20 cellular contexts compared by ENCODE assay signal in the genomic region with DNA sequence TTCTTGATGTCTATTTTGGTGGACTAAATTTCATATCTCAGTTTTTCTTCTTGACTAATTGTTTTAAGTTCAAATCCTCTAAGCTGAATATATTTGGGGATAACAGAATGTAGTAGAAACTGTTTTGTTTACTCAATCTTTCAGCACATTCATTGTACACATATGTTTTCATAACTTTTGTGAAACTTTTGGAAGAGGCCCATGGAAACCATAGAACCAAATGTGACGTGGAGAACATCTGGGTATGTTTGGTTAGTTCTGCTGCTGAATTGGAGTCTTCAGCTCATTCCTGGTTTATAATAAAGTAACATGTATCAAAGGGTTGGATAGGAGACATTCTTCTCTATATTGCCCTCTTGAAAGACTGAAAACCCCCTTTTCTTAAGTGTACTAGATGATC.
DNase-seq lines count a peak whose midpoint lies in the region; ATAC-seq, FAIRE-seq and TF ChIP-seq lines count a peak whose summit lies in the region.
"Had no signal": no experiment of that assay in that cellular context is flagged by ENCODE, and none has a peak within 500 bp of the region (broad histone marks: within the 10 kb centered on the region; RNA-seq: fewer than 3 reads in every experiment).

No MANE protein-coding gene starts in this region.

- no peak for ATAC-seq in HepG2
- ATAC-seq in right lobe of liver, result no peak
- ATAC-seq: GM12878 had no signal

- H3K9me3 ChIP-seq in HepG2 (ENCODE audit: low read length) (no peaks in the 10 kb centered on the region), right lobe of liver (no peaks in the 10 kb centered on the region)
- H3K9me3 ChIP-seq in CD8-positive, alpha-beta memory T cell (ENCODE audit: low read length), result no peaks in the 10 kb centered on the region
- H3K9me3 ChIP-seq: BE2C, HAP-1 had no signal

- whole genome bisulfite sequencing in HepG2 (ENCODE audit: low lambda C conversion rate), result 83% methylated on average over 1 of the region's 1 CpG
- WGBS in right lobe of liver (ENCODE audit: insufficient coverage, low coverage, low lambda C conversion rate, missing lambda C conversion rate), result 75% methylated on average over 1 of the region's 1 CpG

- FAIRE-seq in HepG2 (lab: Jason Lieb, UNC), result no peak
- peak; percentile 87 for FAIRE-seq in islet of Langerhans (lab: Jason Lieb, UNC)
- FAIRE-seq in GM12891 (lab: Jason Lieb, UNC), result no peak
- FAIRE-seq: GM12878, GM18507 had no signal

- TF ChIP-seq EP300 in HepG2 (IDR thresholded peaks at IDR 0.05; ENCODE audit: low read depth in 2 of 2, low read length in 2 of 2) (no peak), HepG2 (CRISPR knock-in tag; IDR thresholded peaks at IDR 0.05; ENCODE audit: borderline replicate concordance) (no peak)

- TF ChIP-seq CTCF in HepG2 (CRISPR knock-in tag; IDR thresholded peaks at IDR 0.05) (no peak), right lobe of liver (IDR thresholded peaks at IDR 0.05) (no peak), choroid plexus epithelial cell (conservative IDR thresholded peaks at IDR 0.05; ENCODE audit: low read depth, low read length) (no peak), CD14-positive monocyte (IDR thresholded peaks at IDR 0.05) (no peak)

- peaks cover 2 to 13% (median 8%) of the 10 kb centered on the region in 7 donors for H3K9me3 Mint-ChIP-seq in CD14-positive monocyte
- H3K9me3 Mint-ChIP-seq in CD8-positive, alpha-beta memory T cell, result peaks cover 0 to 4% (median 3%) of the 10 kb centered on the region in 5 donors

- H3K4me1 ChIP-seq in HepG2 (ENCODE audit: insufficient read depth, low read length) (peaks cover 11% of the 10 kb centered on the region), right lobe of liver (no peaks in the 10 kb centered on the region)
- H3K4me1 ChIP-seq in CD8-positive, alpha-beta memory T cell (ENCODE audit: insufficient read depth, low read length), result no peaks in the 10 kb centered on the region
- H3K4me1 ChIP-seq: BE2C, HAP-1 had no signal

- intact Hi-C loops in HepG2 (cut with micrococcal nuclease; ENCODE audit: unreplicated experiment), result loop anchor here (5.0 kb wide), 1 partner anchor 181 kb away; no protein-coding TSS in a partner anchor
- intact Hi-C loops in right lobe of liver (cut with DNase I), result no loop called here
- intact Hi-C loops in CD14-positive monocyte (cut with micrococcal nuclease), result no loop called here

- no peak for DNase-seq in HepG2 (ENCODE audit: low spot score)
- no peak for DNase-seq in right lobe of liver
- peak; percentile 13 for DNase-seq in choroid plexus epithelial cell (ENCODE audit: low read depth)
- peak; percentile 68 for DNase-seq in fibroblast of gingiva (ENCODE audit: low read depth)
- no peak for DNase-seq in GM12891 (ENCODE audit: insufficient read length, low spot score)
- DNase-seq in CD14-positive monocyte (ENCODE audit: low spot score), result no peak
- no peak for DNase-seq in CD8-positive, alpha-beta memory T cell
- DNase-seq: 8988T; BE2C; C1 segment of cervical spinal cord; CD4-positive, alpha-beta memory T cell; DMS 273 treated with DMSO at 0.1 percent for 48 hours; DMS53; DND-41; EL had no signal

- peaks cover 0 to 2% (median 0%) of the 10 kb centered on the region in 3 donors for H3K27me3 Mint-ChIP-seq in CD14-positive monocyte (ENCODE audit: low read depth in 3 of 3)
- H3K27me3 Mint-ChIP-seq in CD8-positive, alpha-beta memory T cell, result peaks cover 4 to 14% of the 10 kb centered on the region in 2 donors

- H3K4me3 ChIP-seq in HepG2 (replicated peaks in 1 of 3; ENCODE audit: insufficient read depth in 1 of 3, low read depth in 2 of 3, low read length in 3 of 3), result no peak overlapping the region
- no peak overlapping the region for H3K4me3 ChIP-seq in right lobe of liver
- no peak overlapping the region for H3K4me3 ChIP-seq in choroid plexus epithelial cell (ENCODE audit: low read depth, low read length)
- no peak overlapping the region for H3K4me3 ChIP-seq in CD8-positive, alpha-beta memory T cell (ENCODE audit: low read length)
- H3K4me3 ChIP-seq: GM12878, HAP-1 had no signal

- peaks cover 0 to 5% of the 10 kb centered on the region in 2 donors for H3K36me3 Mint-ChIP-seq in CD14-positive monocyte
- H3K36me3 Mint-ChIP-seq in CD8-positive, alpha-beta memory T cell, result peaks cover 0 to 9% (median 2%) of the 10 kb centered on the region in 3 donors
- H3K36me3 Mint-ChIP-seq: CD4-positive, alpha-beta memory T cell had no signal

- no peak overlapping the region for H2AFZ ChIP-seq in HepG2 (ENCODE audit: low read length)

- H3K9ac ChIP-seq in HepG2 (ENCODE audit: insufficient read depth, low read depth, low read length), result no peak overlapping the region
- H3K9ac ChIP-seq: KMS-11 had no signal

- peak overlapping the region; percentile 57; the same call in 1 of the 2 replicates for H3K4me2 ChIP-seq in HepG2 (ENCODE audit: low read depth, low read length)
- H3K4me2 ChIP-seq: KMS-11 had no signal

- TF ChIP-seq POLR2A in HepG2 (IDR thresholded peaks at IDR 0.05; ENCODE audit: insufficient read depth in 1 of 2, low read depth in 2 of 2, low read length in 2 of 2) (no peak), right lobe of liver (IDR thresholded peaks at IDR 0.05) (no peak), GM12891 (IDR thresholded peaks at IDR 0.05; ENCODE audit: low read depth, low read length) (no peak)

- no peak overlapping the region for H3K4me3 Mint-ChIP-seq in CD14-positive monocyte
- no peak overlapping the region for H3K4me3 Mint-ChIP-seq in CD8-positive, alpha-beta memory T cell
- H3K4me3 Mint-ChIP-seq: CD4-positive, alpha-beta memory T cell had no signal

- H3K36me3 ChIP-seq in HepG2 (replicated peaks in 1 of 2; ENCODE audit: control insufficient read depth in 1 of 2, insufficient read depth in 2 of 2, low read length in 2 of 2) (no peaks in the 10 kb centered on the region), right lobe of liver (no peaks in the 10 kb centered on the region)
- no peaks in the 10 kb centered on the region for H3K36me3 ChIP-seq in CD8-positive, alpha-beta memory T cell (ENCODE audit: insufficient read depth, low read length)
- H3K36me3 ChIP-seq: BE2C, HAP-1 had no signal

- TF ChIP-seq RAD21 in HepG2 (CRISPR knock-in tag; IDR thresholded peaks at IDR 0.05), result no peak

- no peaks in the 10 kb centered on the region for H3K27me3 ChIP-seq in HepG2 (ENCODE audit: control insufficient read depth in 1 of 2, insufficient read depth in 2 of 2, low read length in 2 of 2)
- no peaks in the 10 kb centered on the region for H3K27me3 ChIP-seq in right lobe of liver
- no peaks in the 10 kb centered on the region for H3K27me3 ChIP-seq in CD8-positive, alpha-beta memory T cell (ENCODE audit: insufficient read depth, low read length, poor library complexity, severe bottlenecking)
- H3K27me3 ChIP-seq: BE2C had no signal

- H3K27ac Mint-ChIP-seq in CD14-positive monocyte, result no peak overlapping the region
- H3K27ac Mint-ChIP-seq in CD8-positive, alpha-beta memory T cell, result no peak overlapping the region
- H3K27ac Mint-ChIP-seq: CD4-positive, alpha-beta memory T cell had no signal

- BruUV-seq in HepG2 (replicated peaks; lab: Mats Ljungman, UMichigan), result no TSS peak

- no peaks in the 10 kb centered on the region for H3K79me2 ChIP-seq in HepG2 (ENCODE audit: insufficient read depth, low read length)

- no peaks in the 10 kb centered on the region for H3K4me1 Mint-ChIP-seq in CD14-positive monocyte
- no peaks in the 10 kb centered on the region for H3K4me1 Mint-ChIP-seq in CD8-positive, alpha-beta memory T cell

- H3K27ac ChIP-seq in HepG2 (ENCODE audit: extremely low read length, insufficient read depth, low read length), result no peak overlapping the region
- no peak overlapping the region for H3K27ac ChIP-seq in right lobe of liver
- no peak overlapping the region for H3K27ac ChIP-seq in CD8-positive, alpha-beta memory T cell (ENCODE audit: low read depth, low read length)
- H3K27ac ChIP-seq: KMS-11 had no signal

- in situ Hi-C loops in HepG2 (cut with HindIII; ENCODE audit: extremely low pct_ligation_motif_present, low pct_unique_long_range_greater_than_20kb), result no loop called here

- CTCF ChIA-PET in HepG2 (lab: Yijun Ruan, JAX; ENCODE audit: low intra/inter-chr PET ratio, low total read pairs), result no interaction called here
- CTCF ChIA-PET in CD8-positive, alpha-beta memory T cell (lab: Charles Lee), result no interaction called here

- no peaks in the 10 kb centered on the region for H4K20me1 ChIP-seq in HepG2 (ENCODE audit: insufficient read depth, low read length)

- POLR2A ChIA-PET in HepG2 (lab: Yijun Ruan, JAX), result no interaction called here
- POLR2A ChIA-PET in CD8-positive, alpha-beta memory T cell (lab: Charles Lee), result no interaction called here

TF ChIP-seq in HepG2, 621 proteins besides CTCF, POLR2A, EP300 and RAD21 (continues in another document):
- TF ChIP-seq, protein P1, sequence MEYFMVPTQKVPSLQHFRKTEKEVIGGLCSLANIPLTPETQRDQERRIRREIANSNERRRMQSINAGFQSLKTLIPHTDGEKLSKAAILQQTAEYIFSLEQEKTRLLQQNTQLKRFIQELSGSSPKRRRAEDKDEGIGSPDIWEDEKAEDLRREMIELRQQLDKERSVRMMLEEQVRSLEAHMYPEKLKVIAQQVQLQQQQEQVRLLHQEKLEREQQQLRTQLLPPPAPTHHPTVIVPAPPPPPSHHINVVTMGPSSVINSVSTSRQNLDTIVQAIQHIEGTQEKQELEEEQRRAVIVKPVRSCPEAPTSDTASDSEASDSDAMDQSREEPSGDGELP (IDR thresholded peaks at IDR 0.05; ENCODE audit: borderline replicate concordance, low read depth), result no peak
- TF ChIP-seq TAF1 (CRISPR knock-in tag; IDR thresholded peaks at IDR 0.05) (no peak), HES4 (CRISPR knock-in tag; IDR thresholded peaks at IDR 0.05; ENCODE audit: borderline replicate concordance) (no peak), MYNN (CRISPR knock-in tag; IDR thresholded peaks at IDR 0.05; ENCODE audit: low read depth) (no peak), ZBTB8A (CRISPR knock-in tag; IDR thresholded peaks at IDR 0.05; ENCODE audit: borderline replicate concordance, low read depth) (no peak), SIX1 (CRISPR knock-in tag; IDR thresholded peaks at IDR 0.05; ENCODE audit: borderline replicate concordance) (no peak)

TF ChIP-seq in GM12891, 5 proteins besides CTCF, POLR2A, EP300 and RAD21:
- TF ChIP-seq POU2F2 (IDR thresholded peaks at IDR 0.05; ENCODE audit: low read depth, low read length) (no peak), PAX5 (IDR thresholded peaks at IDR 0.05; ENCODE audit: insufficient read depth, low read length, severe bottlenecking) (no peak), SPI1 (IDR thresholded peaks at IDR 0.05; ENCODE audit: low read depth, low read length) (no peak), POLR2AphosphoS5 (IDR thresholded peaks at IDR 0.05; ENCODE audit: low read depth, low read length) (no peak), TAF1 (IDR thresholded peaks at IDR 0.05; ENCODE audit: low read depth, low read length) (no peak)

Comparison
In these comparisons a context has a peak if more than half of its experiments do, and no peak if none do; other contexts are left out.
1. DNase-seq: peak in choroid plexus epithelial cell (single experiment) and fibroblast of gingiva (single experiment); none in HepG2 (single experiment), right lobe of liver (0 of 3), GM12891 (single experiment), CD14-positive monocyte (single experiment) and CD8-positive, alpha-beta memory T cell (0 of 5).